In genomic region chr20:4602297-4602631, GRCh38 we compare ENCODE assay signal across 21 cellular contexts.
DNase-seq lines count a peak whose midpoint lies in the region; ATAC-seq and TF ChIP-seq lines count a peak whose summit lies in the region.
"Had no signal": no experiment of that assay in that cellular context is flagged by ENCODE, and none has a peak within 500 bp of the region (broad histone marks: within the 10 kb centered on the region; RNA-seq: fewer than 3 reads in every experiment).

No MANE protein-coding gene starts in this region.

- no peak overlapping the region for H4K5ac ChIP-seq in H9 (ENCODE audit: insufficient read length, low read depth, low read length)

- H3K23me2 ChIP-seq in H9 (ENCODE audit: insufficient read length, low read depth, low read length, poor library complexity, severe bottlenecking) = no peaks in the 10 kb centered on the region

- H3K9ac ChIP-seq in H9 (ENCODE audit: extremely low read depth, insufficient read length, low read length) = no peak overlapping the region
- no peak overlapping the region for H3K9ac ChIP-seq in smooth muscle cell (ENCODE audit: low read depth)
- H3K9ac ChIP-seq: BLaER1 had no signal

- no peak overlapping the region for H3K14ac ChIP-seq in H9 (ENCODE audit: insufficient read depth, low read length)

- H3K36me3 ChIP-seq in heart left ventricle (no peaks in the 10 kb centered on the region), right atrium auricular region (no peaks in the 10 kb centered on the region), RWPE2 (ENCODE audit: low read depth) (no peaks in the 10 kb centered on the region), smooth muscle cell (ENCODE audit: low read depth) (no peaks in the 10 kb centered on the region)
- H3K36me3 ChIP-seq in CD8-positive, alpha-beta memory T cell (ENCODE audit: insufficient read depth, low read length) = no peaks in the 10 kb centered on the region
- H3K36me3 ChIP-seq: BLaER1, upper lobe of left lung had no signal

- no peak overlapping the region for H3K4me3 Mint-ChIP-seq in H9
- no peak overlapping the region for H3K4me3 Mint-ChIP-seq in CD8-positive, alpha-beta memory T cell
- H3K4me3 Mint-ChIP-seq: activated naive CD4-positive, alpha-beta T cell treated with anti-CD3 and anti-CD28 coated beads, Interleukin-2, amount 50 U/mL, for 24 hours; activated T-cell treated with anti-CD3 and anti-CD28 coated beads, Interleukin-2, amount 50 U/mL, for 4 hours had no signal

- H3K79me1 ChIP-seq in H9 (ENCODE audit: insufficient read depth, low read depth, low read length, poor library complexity, severe bottlenecking) = no peaks in the 10 kb centered on the region

- CTCF ChIA-PET in CD8-positive, alpha-beta memory T cell (lab: Charles Lee) = interaction anchor here (0.9 to 2.5 kb wide), 5 partner anchors 8 to 157 kb away, joined by 3 to 7 read pairs (median 4); no protein-coding TSS in a partner anchor

- H3K18ac ChIP-seq in H9 (ENCODE audit: insufficient read length, low read depth, low read length) = no peak overlapping the region

- no peak overlapping the region for H3K23ac ChIP-seq in H9 (ENCODE audit: insufficient read length, low read depth, low read length)

- no peak for TF ChIP-seq POLR2A in heart left ventricle (IDR thresholded peaks at IDR 0.05)

- intact Hi-C loops in heart left ventricle (cut with DNase I) = loop anchor here in 4 of 10 donors (5.0 to 10.0 kb wide), 2 partner anchors 353 to 500 kb away; no protein-coding TSS in a partner anchor

- no peak overlapping the region for H2BK120ac ChIP-seq in H9 (ENCODE audit: low read depth, low read length, poor library complexity, severe bottlenecking)

- no peak overlapping the region for H2BK20ac ChIP-seq in H9 (ENCODE audit: low read depth, low read length, poor library complexity, severe bottlenecking)

- H4K91ac ChIP-seq in H9 (ENCODE audit: insufficient read length, low read depth, low read length) = no peak overlapping the region

- no peak overlapping the region for H3K27ac Mint-ChIP-seq in H9
- no peak overlapping the region for H3K27ac Mint-ChIP-seq in CD8-positive, alpha-beta memory T cell
- H3K27ac Mint-ChIP-seq: activated naive CD4-positive, alpha-beta T cell treated with anti-CD3 and anti-CD28 coated beads, Interleukin-2, amount 50 U/mL, for 24 hours; progenitor cell of endocrine pancreas had no signal

- peaks cover 0 to 15% (median 0%) of the 10 kb centered on the region in 9 donors for H3K27me3 ChIP-seq in heart left ventricle
- no peaks in the 10 kb centered on the region for H3K27me3 ChIP-seq in right atrium auricular region
- H3K27me3 ChIP-seq in RWPE2 (ENCODE audit: insufficient read depth, poor library complexity, severe bottlenecking) = no peaks in the 10 kb centered on the region
- H3K27me3 ChIP-seq in H9 (ENCODE audit: insufficient read depth, low read length) = no peaks in the 10 kb centered on the region; the same call in 1 of the 2 replicates
- H3K27me3 ChIP-seq in CD8-positive, alpha-beta memory T cell (ENCODE audit: insufficient read depth, low read length, poor library complexity, severe bottlenecking) = peaks cover 5% of the 10 kb centered on the region
- H3K27me3 ChIP-seq in smooth muscle cell (ENCODE audit: low read depth) = peaks cover 14% of the 10 kb centered on the region
- H3K27me3 ChIP-seq: BLaER1, upper lobe of left lung had no signal

- no peak overlapping the region for H2BK12ac ChIP-seq in H9 (ENCODE audit: insufficient read length, low read depth, low read length)

- no peak overlapping the region for H4K8ac ChIP-seq in H9 (replicated peaks; ENCODE audit: insufficient read length, low read depth, low read length)

- no peak overlapping the region for H2AK5ac ChIP-seq in H9 (ENCODE audit: insufficient read length, low read length)

- WGBS in heart left ventricle, 4 donors = 74 to 89% (median 79%) methylated on average over 3 to 4 of the region's 4 CpGs
- WGBS in H9 (ENCODE audit: extremely low coverage, insufficient read length, low lambda C conversion rate) = no CpG with 5 or more reads among the region's 4 CpGs
- WGBS in smooth muscle cell (ENCODE audit: low lambda C conversion rate) = 88% methylated on average over 4 of the region's 4 CpGs

- H3K4me3 ChIP-seq in heart left ventricle (no peak overlapping the region), right atrium auricular region (no peak overlapping the region), RWPE2 (ENCODE audit: severe bottlenecking) (no peak overlapping the region), smooth muscle cell (no peak overlapping the region)
- H3K4me3 ChIP-seq in CD8-positive, alpha-beta memory T cell (ENCODE audit: low read length) = no peak overlapping the region
- H3K4me3 ChIP-seq: BLaER1, skin epidermis, upper lobe of left lung had no signal

- no peak overlapping the region for H2BK15ac ChIP-seq in H9 (ENCODE audit: low read depth, low read length)

- peaks cover 2 to 3% of the 10 kb centered on the region in 2 experiments; a peak in 3 of 4 replicates for H3K4me1 Mint-ChIP-seq in H9
- H3K4me1 Mint-ChIP-seq in CD8-positive, alpha-beta memory T cell = no peaks in the 10 kb centered on the region

- POLR2A ChIA-PET in CD8-positive, alpha-beta memory T cell (lab: Charles Lee) = interaction anchor here (0.5 kb wide), 1 partner anchor 492 kb away, joined by 6 read pairs; no protein-coding TSS in a partner anchor

- H3K9me3 Mint-ChIP-seq in H9 = no peaks in the 10 kb centered on the region
- H3K9me3 Mint-ChIP-seq in CD8-positive, alpha-beta memory T cell = no peaks in the 10 kb centered on the region
- H3K9me3 Mint-ChIP-seq: activated naive CD4-positive, alpha-beta T cell treated with anti-CD3 and anti-CD28 coated beads, Interleukin-2, amount 50 U/mL, for 24 hours; activated T-cell treated with anti-CD3 and anti-CD28 coated beads, Interleukin-2, amount 50 U/mL, for 4 hours had no signal

- TF ChIP-seq CTCF in heart left ventricle (IDR thresholded peaks at IDR 0.05) (no peak), right atrium auricular region (IDR thresholded peaks at IDR 0.05) (no peak), RWPE2 (IDR thresholded peaks at IDR 0.05; ENCODE audit: poor library complexity, severe bottlenecking) (no peak), H9 (conservative IDR thresholded peaks at IDR 0.05) (no peak), smooth muscle cell (IDR thresholded peaks at IDR 0.05; ENCODE audit: borderline replicate concordance, insufficient read depth, poor library complexity, severe bottlenecking) (no peak)

- H3K4me1 ChIP-seq in heart left ventricle (peaks cover 0 to 16% (median 0%) of the 10 kb centered on the region in 12 donors), right atrium auricular region (no peaks in the 10 kb centered on the region), RWPE2 (ENCODE audit: insufficient read depth, poor library complexity, severe bottlenecking) (peaks cover 30% of the 10 kb centered on the region), H9 (ENCODE audit: insufficient read depth, low read length) (no peaks in the 10 kb centered on the region), smooth muscle cell (ENCODE audit: low read depth) (no peaks in the 10 kb centered on the region)
- H3K4me1 ChIP-seq in CD8-positive, alpha-beta memory T cell (ENCODE audit: insufficient read depth, low read length) = no peaks in the 10 kb centered on the region
- H3K4me1 ChIP-seq: BLaER1 had no signal

- H3K27ac ChIP-seq in heart left ventricle (peak overlapping the region in 5 of 12 donors; percentile 62 to 77 (median 63)), right atrium auricular region (peak overlapping the region in 1 of 2 donors; percentile 74), RWPE2 (ENCODE audit: poor library complexity, severe bottlenecking) (peak overlapping the region; percentile 87), H9 (ENCODE audit: insufficient read length, low read depth, low read length) (no peak overlapping the region), smooth muscle cell (ENCODE audit: low read depth) (no peak overlapping the region)
- no peak overlapping the region for H3K27ac ChIP-seq in CD8-positive, alpha-beta memory T cell (ENCODE audit: low read depth, low read length)
- H3K27ac ChIP-seq: BLaER1, skin epidermis, upper lobe of left lung had no signal

- H3K36me3 Mint-ChIP-seq in H9 (ENCODE audit: insufficient read depth in 1 of 3, low read depth in 3 of 3) = no peaks in the 10 kb centered on the region
- no peaks in the 10 kb centered on the region for H3K36me3 Mint-ChIP-seq in CD8-positive, alpha-beta memory T cell
- H3K36me3 Mint-ChIP-seq: activated naive CD4-positive, alpha-beta T cell treated with anti-CD3 and anti-CD28 coated beads, Interleukin-2, amount 50 U/mL, for 24 hours had no signal

- no peaks in the 10 kb centered on the region for H3K9me3 ChIP-seq in heart left ventricle
- no peaks in the 10 kb centered on the region for H3K9me3 ChIP-seq in right atrium auricular region
- no peaks in the 10 kb centered on the region for H3K9me3 ChIP-seq in RWPE2 (ENCODE audit: severe bottlenecking)
- H3K9me3 ChIP-seq in H9 (ENCODE audit: control insufficient read depth, low read depth, low read length) = no peaks in the 10 kb centered on the region
- no peaks in the 10 kb centered on the region for H3K9me3 ChIP-seq in CD8-positive, alpha-beta memory T cell (ENCODE audit: low read length)
- H3K9me3 ChIP-seq in smooth muscle cell (replicated peaks; ENCODE audit: low read depth) = no peaks in the 10 kb centered on the region
- H3K9me3 ChIP-seq: BLaER1, upper lobe of left lung had no signal

- ATAC-seq in heart left ventricle (peak in 3 of 4 donors; percentile 2 to 7 (median 5)), RWPE2 (ENCODE audit: low read depth) (peak; percentile 18)
- ATAC-seq: activated T-cell treated with anti-CD3 and anti-CD28 coated beads, Interleukin-2, amount 50 U/mL, for 4 hours had no signal

- no peak overlapping the region for H3K4ac ChIP-seq in H9 (ENCODE audit: low read depth, low read length)

- H4K20me1 ChIP-seq in H9 (ENCODE audit: control insufficient read depth, insufficient read depth, insufficient read length) (no peaks in the 10 kb centered on the region), smooth muscle cell (ENCODE audit: low read depth) (no peaks in the 10 kb centered on the region)
- H4K20me1 ChIP-seq: BLaER1 had no signal

- H3K4me2 ChIP-seq in H9 (ENCODE audit: insufficient read depth, insufficient read length, low read length) (no peak overlapping the region), smooth muscle cell (no peak overlapping the region)
- H3K4me2 ChIP-seq: BLaER1 had no signal

- H3T11ph ChIP-seq in H9 (ENCODE audit: low read length) = no peak overlapping the region

- H3K79me2 ChIP-seq in H9 (ENCODE audit: insufficient read depth, low read length) (no peaks in the 10 kb centered on the region), smooth muscle cell (ENCODE audit: low read depth) (no peaks in the 10 kb centered on the region)

- H2BK5ac ChIP-seq in H9 (ENCODE audit: insufficient read length, low read length) = no peak overlapping the region

- peaks cover 13% of the 10 kb centered on the region for H3K27me3 Mint-ChIP-seq in H9 (ENCODE audit: low read depth)
- H3K27me3 Mint-ChIP-seq in CD8-positive, alpha-beta memory T cell = peaks cover 34 to 65% of the 10 kb centered on the region in 2 donors

- no peak overlapping the region for H3K56ac ChIP-seq in H9 (ENCODE audit: insufficient read length, low read depth, low read length)

- H3F3A ChIP-seq in smooth muscle cell (ENCODE audit: low read depth) = no peaks in the 10 kb centered on the region

- no peak overlapping the region for H2AFZ ChIP-seq in H9 (ENCODE audit: low read length)
- H2AFZ ChIP-seq in smooth muscle cell (ENCODE audit: low read depth) = no peak overlapping the region

- no peak for DNase-seq in heart left ventricle
- DNase-seq in right atrium auricular region (ENCODE audit: low spot score) = no peak
- DNase-seq in RWPE2 (ENCODE audit: low spot score) = no peak
- peak; percentile 15 for DNase-seq in glomerular visceral epithelial cell (ENCODE audit: extremely low spot score)
- no peak for DNase-seq in H9
- DNase-seq in CD8-positive, alpha-beta memory T cell = no peak
- DNase-seq in NCI-H446 treated with DMSO at 0.1 percent for 48 hours (lab: John Stamatoyannopoulos, UW) = no peak
- DNase-seq in smooth muscle cell (lab: John Stamatoyannopoulos, UW; ENCODE audit: unreplicated experiment) = no peak
- DNase-seq: activated CD4-positive, CD25-positive, alpha-beta regulatory T cell treated with anti-CD3 and anti-CD28 coated beads, Interleukin-2, amount 50 U/mL, for 72 hours; activated T-cell treated with anti-CD3 and anti-CD28 coated beads, Interleukin-2, amount 50 U/mL, for 4 hours; Kasumi-1; NCI-H2081 treated with DMSO at 0.1 percent for 48 hours; NCI-H510A; NK-92 treated with Interleukin-12 subunit alpha and Interleukin-12 subunit beta, amount 100 ng/mL, for 24 hours; stimulated activated CD4-positive, alpha-beta T cell treated with anti-CD3 and anti-CD28 coated beads, Interleukin-2, amount 100 ng/mL, for 48 hours; stimulated activated naive CD4-positive, alpha-beta T cell treated with Interleukin-2 at 50 U/mL for 16 hours had no signal
